Comparison of ENCODE assay signal across 8 cellular contexts in the genomic region with DNA sequence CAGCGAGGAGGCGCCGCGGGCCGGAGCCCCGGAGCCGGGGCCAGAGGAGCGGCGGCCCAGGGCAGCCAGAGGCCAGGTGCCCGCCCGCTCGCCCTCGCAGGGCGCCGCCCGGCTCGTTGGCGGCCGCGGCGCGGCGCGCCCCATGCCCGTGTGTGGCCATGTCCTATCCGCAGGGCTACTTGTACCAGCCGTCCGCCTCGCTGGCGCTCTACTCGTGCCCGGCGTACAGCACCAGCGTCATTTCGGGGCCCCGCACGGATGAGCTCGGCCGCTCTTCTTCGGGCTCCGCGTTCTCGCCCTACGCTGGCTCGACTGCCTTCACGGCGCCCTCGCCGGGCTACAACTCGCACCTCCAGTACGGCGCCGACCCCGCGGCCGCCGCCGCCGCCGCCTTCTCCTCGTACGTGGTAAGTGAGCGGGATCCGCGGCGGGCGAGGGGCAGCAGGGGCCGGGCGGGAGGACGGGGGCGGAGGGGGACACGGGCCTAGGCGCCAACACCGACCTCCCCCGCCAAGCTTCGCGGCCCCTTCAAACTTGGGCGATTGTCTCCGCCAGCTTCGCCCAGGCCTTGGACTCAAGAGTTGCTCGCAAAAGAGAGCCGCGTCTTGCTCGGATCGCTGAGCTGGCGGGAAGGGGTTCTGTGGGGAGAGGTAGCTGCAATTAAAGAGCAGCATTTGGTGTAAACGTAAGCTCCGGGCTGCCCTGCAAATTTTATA. TPM values are rescaled to one million over a fixed set of nuclear protein-coding genes. Genes with fewer than 3 reads are reported as not detected.
DNase-seq lines count a peak whose midpoint lies in the region; ATAC-seq lines count a peak whose summit lies in the region.

No MANE protein-coding gene starts in this region.

- peak overlapping the region; percentile 81 for H3K4me3 ChIP-seq in ectodermal cell (ENCODE audit: insufficient read depth, low read depth, low read length)
- H3K4me3 ChIP-seq in naive thymus-derived CD4-positive, alpha-beta T cell (ENCODE audit: low read length) = no peak overlapping the region

- H3K27me3 Mint-ChIP-seq in naive thymus-derived CD4-positive, alpha-beta T cell = peaks cover 66 to 79% (median 74%) of the 10 kb centered on the region in 5 donors

- ATAC-seq in naive thymus-derived CD4-positive, alpha-beta T cell = no peak
- ATAC-seq in HG03025 (IDR thresholded peaks at IDR 0.05; ENCODE audit: low FRiP score, unreplicated experiment) (no peak), GM19467 (IDR thresholded peaks at IDR 0.05; ENCODE audit: unreplicated experiment) (no peak), HG02970 (IDR thresholded peaks at IDR 0.05; ENCODE audit: low FRiP score, unreplicated experiment) (no peak)

- peaks cover 65% of the 10 kb centered on the region for H3K27me3 ChIP-seq in ectodermal cell (ENCODE audit: control insufficient read depth, insufficient read depth, low read length, poor library complexity, severe bottlenecking)
- H3K27me3 ChIP-seq in naive thymus-derived CD4-positive, alpha-beta T cell (ENCODE audit: control insufficient read depth in 2 of 2, insufficient read depth in 2 of 2, low read length in 2 of 2) = peaks cover 17 to 46% of the 10 kb centered on the region in 2 donors

- H3K4me1 ChIP-seq in ectodermal cell (ENCODE audit: control insufficient read depth, insufficient read depth, low read length) = peaks cover 14% of the 10 kb centered on the region
- peaks cover 9 to 12% of the 10 kb centered on the region in 2 donors for H3K4me1 ChIP-seq in naive thymus-derived CD4-positive, alpha-beta T cell (ENCODE audit: control insufficient read depth in 2 of 2, insufficient read depth in 2 of 2, low read length in 2 of 2)

- no peaks in the 10 kb centered on the region for H3K36me3 ChIP-seq in ectodermal cell (ENCODE audit: control insufficient read depth, insufficient read depth, low read length)
- no peaks in the 10 kb centered on the region for H3K36me3 ChIP-seq in naive thymus-derived CD4-positive, alpha-beta T cell (ENCODE audit: control insufficient read depth in 2 of 3, insufficient read depth in 3 of 3, low read length in 3 of 3)

- H3K4me3 Mint-ChIP-seq in naive thymus-derived CD4-positive, alpha-beta T cell = peak overlapping the region; percentile 56 to 95 (median 66)

- 0% methylated on average over 88 of the region's 88 CpGs for WGBS in ectodermal cell, 2 experiments

- H3K27ac ChIP-seq in ectodermal cell (ENCODE audit: insufficient read depth, low read depth, low read length, poor library complexity, severe bottlenecking) = peak overlapping the region; percentile 81
- H3K27ac ChIP-seq in naive thymus-derived CD4-positive, alpha-beta T cell (ENCODE audit: low read depth, low read length) = no peak overlapping the region

- POLR2A ChIA-PET in naive thymus-derived CD4-positive, alpha-beta T cell (lab: Charles Lee) = no interaction called here

- H3K27ac Mint-ChIP-seq in naive thymus-derived CD4-positive, alpha-beta T cell = peak overlapping the region in 1 of 9 donors; percentile 67

- peaks cover 0 to 24% (median 13%) of the 10 kb centered on the region in 11 donors for H3K9me3 Mint-ChIP-seq in naive thymus-derived CD4-positive, alpha-beta T cell

- peaks cover 0 to 23% (median 3%) of the 10 kb centered on the region in 5 donors for H3K36me3 Mint-ChIP-seq in naive thymus-derived CD4-positive, alpha-beta T cell

- peaks cover 17 to 42% (median 32%) of the 10 kb centered on the region in 7 donors for H3K4me1 Mint-ChIP-seq in naive thymus-derived CD4-positive, alpha-beta T cell

- CTCF ChIA-PET in naive thymus-derived CD4-positive, alpha-beta T cell (lab: Charles Lee) = no interaction called here

- H3K9me3 ChIP-seq in ectodermal cell (ENCODE audit: control insufficient read depth, low read length) = no peaks in the 10 kb centered on the region
- H3K9me3 ChIP-seq in naive thymus-derived CD4-positive, alpha-beta T cell (ENCODE audit: control insufficient read depth in 2 of 3, low read length in 3 of 3) = no peaks in the 10 kb centered on the region

- intact Hi-C loops in naive thymus-derived CD4-positive, alpha-beta T cell (cut with micrococcal nuclease) = loop anchor here in 1 of 2 donors (5.0 kb wide), 1 partner anchor 396 kb away; no protein-coding TSS in a partner anchor

- DNase-seq in A172 (ENCODE audit: low spot score) (peak; percentile 8), GM04504 (ENCODE audit: low read depth) (peak; percentile 16), RPMI7951 (ENCODE audit: low read depth) (peak; percentile 53)
- peak in 1 of 9 donors; percentile 30 for DNase-seq in naive thymus-derived CD4-positive, alpha-beta T cell

RNA-seq across cellular contexts. Expression of a gene that starts 0.5 kb away (rescaled TPM):
- total RNA-seq in A172 (2014; rRNA removed; shearing (Covaris generic)) = 1.6 and 1.9 TPM in 2 replicates
- 4.0 and 4.3 TPM in 2 replicates for total RNA-seq in RPMI7951 (2014; rRNA removed; shearing (Covaris generic))
- polyA plus RNA-seq in ectodermal cell (2013, experiment 1 of 4) = 10.4 TPM
- 8.4 TPM for polyA plus RNA-seq in ectodermal cell (2013, experiment 2 of 4)
- polyA plus RNA-seq in ectodermal cell (2013, experiment 3 of 4) = 16.8 TPM
- 16.0 TPM for polyA plus RNA-seq in ectodermal cell (2013, experiment 4 of 4)
- under 1 TPM in 1 of 5 experiments, not detected in 4; 0.36 TPM for total RNA-seq in naive thymus-derived CD4-positive, alpha-beta T cell
- not detected for polyA plus RNA-seq in naive thymus-derived CD4-positive, alpha-beta T cell
